ENCODE assay signal across 1 cellular context in genomic region chr19:51552996-51553725, GRCh38.
TF ChIP-seq lines count a peak whose summit lies in the region.

No MANE protein-coding gene starts in this region.

TF ChIP-seq in K562, 482 proteins besides CTCF, POLR2A, EP300 and RAD21 (continued from another document and continues in another):
- TF ChIP-seq ARID4B (CRISPR knock-in tag; IDR thresholded peaks at IDR 0.05) = peak; percentile 99
- TF ChIP-seq E2F6 (IDR thresholded peaks at IDR 0.05; ENCODE audit: borderline replicate concordance in 1 of 2, extremely low read depth in 1 of 2, insufficient read depth in 1 of 2, insufficient read length in 1 of 2, low read depth in 1 of 2, low read length in 1 of 2, poor library complexity in 1 of 2, severe bottlenecking in 1 of 2) = peak in 1 of 2 experiments; percentile 21
- TF ChIP-seq ZC3H11A (IDR thresholded peaks at IDR 0.05; ENCODE audit: low read depth, low read length) = peak; percentile 86; the same call in 1 of the 2 replicates
- no peak for TF ChIP-seq ZNF280B (CRISPR knock-in tag; IDR thresholded peaks at IDR 0.05)
- no peak for TF ChIP-seq ELF2 (CRISPR knock-in tag; IDR thresholded peaks at IDR 0.05)
- TF ChIP-seq ZMIZ1 (IDR thresholded peaks at IDR 0.05; ENCODE audit: low read depth in 2 of 2, low read length in 2 of 2) = no peak
- no peak for TF ChIP-seq HNRNPUL1 (IDR thresholded peaks at IDR 0.05; ENCODE audit: low read length)
- no peak for TF ChIP-seq ZNF445 (CRISPR knock-in tag; IDR thresholded peaks at IDR 0.05; ENCODE audit: low read depth)
- TF ChIP-seq ZNF354B (CRISPR knock-in tag; IDR thresholded peaks at IDR 0.05) = no peak
- peak; percentile 69 for TF ChIP-seq SMARCB1 (IDR thresholded peaks at IDR 0.05; ENCODE audit: insufficient read length, low read depth)
- peak; percentile 6 for TF ChIP-seq DPF2 (IDR thresholded peaks at IDR 0.05)
- peak; percentile 62 for TF ChIP-seq TCF3 (CRISPR knock-in tag; IDR thresholded peaks at IDR 0.05)
- no peak for TF ChIP-seq SNIP1 (IDR thresholded peaks at IDR 0.05; ENCODE audit: low read depth)
- no peak for TF ChIP-seq HNRNPH1 (optimal IDR thresholded peaks at IDR 0.05; ENCODE audit: low read depth, low read length)
- no peak for TF ChIP-seq BRF2 (IDR thresholded peaks at IDR 0.05; ENCODE audit: borderline replicate concordance, insufficient read depth, insufficient read length)
- TF ChIP-seq ZNF197 (CRISPR knock-in tag; IDR thresholded peaks at IDR 0.05; ENCODE audit: low read depth) = peak; percentile 89; the same call in 1 of the 2 replicates
- TF ChIP-seq SRSF7 (optimal IDR thresholded peaks at IDR 0.05; ENCODE audit: low read depth, low read length) = no peak
- peak; percentile 99 for TF ChIP-seq MIER1 (IDR thresholded peaks at IDR 0.05; ENCODE audit: low read depth)
- no peak for TF ChIP-seq HMG20A (CRISPR knock-in tag; conservative IDR thresholded peaks at IDR 0.05)
- no peak for TF ChIP-seq ID3 (CRISPR knock-in tag; IDR thresholded peaks at IDR 0.05)
- TF ChIP-seq ID3 (tag; IDR thresholded peaks at IDR 0.05) = peak; percentile 63
- no peak for TF ChIP-seq MEF2D (tag; conservative IDR thresholded peaks at IDR 0.05; ENCODE audit: low read depth)
- TF ChIP-seq NR1H2 (CRISPR knock-in tag; IDR thresholded peaks at IDR 0.05) = peak; percentile 68; the same call in 1 of the 2 replicates
- TF ChIP-seq GMEB1 (CRISPR knock-in tag; IDR thresholded peaks at IDR 0.05) = no peak
- no peak for TF ChIP-seq ZFP91 (CRISPR knock-in tag; IDR thresholded peaks at IDR 0.05)
- TF ChIP-seq EP400 (IDR thresholded peaks at IDR 0.05) = no peak
- no peak for TF ChIP-seq ZNF561 (CRISPR knock-in tag; conservative IDR thresholded peaks at IDR 0.05)
- TF ChIP-seq ZKSCAN8 (CRISPR knock-in tag; IDR thresholded peaks at IDR 0.05) = no peak
- TF ChIP-seq SRF (CRISPR knock-in tag; IDR thresholded peaks at IDR 0.05) = peak in 1 of 2 experiments; percentile 87; a peak in 2 of 4 replicates
- peak; percentile 93 for TF ChIP-seq MTA3 (IDR thresholded peaks at IDR 0.05; ENCODE audit: borderline replicate concordance)
- TF ChIP-seq ZNF696 (CRISPR knock-in tag; conservative IDR thresholded peaks at IDR 0.05) = no peak
- TF ChIP-seq MEIS2 (IDR thresholded peaks at IDR 0.05; ENCODE audit: partially characterized antibody) = peak; percentile 58
- peak; percentile 48; the same call in 1 of the 2 replicates for TF ChIP-seq SMARCC2 (IDR thresholded peaks at IDR 0.05; ENCODE audit: low read depth)
- no peak for TF ChIP-seq ZNF518B (CRISPR knock-in tag; IDR thresholded peaks at IDR 0.05)
- no peak for TF ChIP-seq TSC22D4 (tag; IDR thresholded peaks at IDR 0.05)
- TF ChIP-seq JUN (IDR thresholded peaks at IDR 0.05; ENCODE audit: borderline replicate concordance, low read depth, low read length) = peak; percentile 60; the same call in 1 of the 2 replicates
- peak; percentile 85; the same call in 1 of the 2 replicates for TF ChIP-seq JUN (CRISPR knock-in tag; IDR thresholded peaks at IDR 0.05; ENCODE audit: borderline replicate concordance)
- TF ChIP-seq TAF7 (tag; IDR thresholded peaks at IDR 0.05) = no peak
- no peak for TF ChIP-seq ZNF76 (CRISPR knock-in tag; IDR thresholded peaks at IDR 0.05; ENCODE audit: borderline replicate concordance)
- TF ChIP-seq CBX2 (IDR thresholded peaks at IDR 0.05; ENCODE audit: insufficient read depth, low read length, poor library complexity, severe bottlenecking) = no peak
- TF ChIP-seq OTX1 (CRISPR knock-in tag; IDR thresholded peaks at IDR 0.05) = no peak
